ENCODE assay signal across 12 cellular contexts in the genomic region with DNA sequence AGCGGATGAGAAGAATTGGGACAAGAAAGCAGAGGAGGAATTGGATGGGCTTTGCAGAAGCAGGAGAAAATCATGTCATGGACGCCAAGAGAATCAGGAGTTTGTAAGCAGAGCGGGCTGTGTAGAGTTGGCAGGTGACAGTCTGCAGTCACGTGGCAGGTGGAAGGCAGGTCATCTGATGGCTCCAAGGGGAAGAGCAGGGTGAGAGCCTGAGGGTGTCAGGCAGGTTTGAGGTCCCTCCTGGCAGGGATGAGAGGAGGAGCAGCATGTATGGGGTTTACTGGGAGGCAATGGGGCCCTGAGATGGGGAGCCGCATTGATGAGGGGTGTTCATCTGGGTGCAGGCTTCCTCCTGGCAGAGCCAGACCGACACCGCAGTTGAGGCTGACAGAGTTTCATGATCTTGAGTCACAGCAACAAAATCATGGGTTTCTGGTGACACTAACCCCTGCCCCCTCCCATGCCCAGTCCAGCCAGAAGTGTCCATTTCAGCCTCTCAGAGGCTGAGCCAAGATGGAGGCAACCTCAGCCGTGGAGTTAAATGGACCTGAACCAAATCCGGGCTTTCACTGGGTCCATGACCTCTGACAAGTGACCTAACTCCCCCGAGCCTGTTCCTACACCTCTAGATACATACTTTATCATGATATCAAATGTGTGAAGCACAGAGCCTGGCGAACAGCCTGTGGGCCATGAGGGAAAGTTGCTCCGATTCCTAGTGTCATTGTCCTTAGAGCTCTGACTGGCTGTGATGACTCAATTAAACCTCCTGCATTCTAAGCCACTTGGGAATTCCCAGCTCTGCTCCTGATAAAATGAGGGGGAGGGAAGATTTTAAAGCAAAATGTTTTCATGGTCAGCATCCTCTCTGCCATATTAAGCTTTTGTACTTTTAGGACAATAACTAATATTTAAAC. TPM values are rescaled to one million over a fixed set of nuclear protein-coding genes. Genes with fewer than 3 reads are reported as not detected.
DNase-seq lines count a peak whose midpoint lies in the region; ATAC-seq and TF ChIP-seq lines count a peak whose summit lies in the region.
"Had no signal": no experiment of that assay in that cellular context is flagged by ENCODE, and none has a peak within 500 bp of the region (broad histone marks: within the 10 kb centered on the region; RNA-seq: fewer than 3 reads in every experiment).

No MANE protein-coding gene starts in this region.

- POLR2A ChIA-PET in Panc1 (lab: Charles Lee), result no interaction called here

- H3K4me1 ChIP-seq in ACC112 (ENCODE audit: control insufficient read depth, insufficient read depth, low read length, unreplicated experiment) (peaks cover 61% of the 10 kb centered on the region), Panc1 (ENCODE audit: control insufficient read depth, insufficient read depth, low read length) (no peaks in the 10 kb centered on the region)
- H3K4me1 ChIP-seq: psoas muscle had no signal

- H2AFZ ChIP-seq in ACC112 (ENCODE audit: low read length, unreplicated experiment), result no peak overlapping the region

- H3K27me3 ChIP-seq in ACC112 (ENCODE audit: insufficient read depth, low read length), result no peaks in the 10 kb centered on the region
- H3K27me3 ChIP-seq in Panc1 (ENCODE audit: control insufficient read depth, insufficient read depth, low read length), result no peaks in the 10 kb centered on the region

- H3K27ac ChIP-seq in ACC112 (ENCODE audit: low read depth, low read length), result peak overlapping the region; percentile 99
- H3K27ac ChIP-seq in Panc1 (ENCODE audit: low read length), result no peak overlapping the region
- H3K27ac ChIP-seq: psoas muscle had no signal

- intact Hi-C loops in Panc1 (cut with micrococcal nuclease; ENCODE audit: unreplicated experiment), result no loop called here

- H3K4me3 ChIP-seq in ACC112 (ENCODE audit: low read depth, low read length), result peak overlapping the region; percentile 45
- no peak overlapping the region for H3K4me3 ChIP-seq in Panc1 (ENCODE audit: low read depth in 2 of 2, low read length in 2 of 2)
- no peak overlapping the region for H3K4me3 ChIP-seq in epithelial cell of proximal tubule (ENCODE audit: low read depth, low read length)
- H3K4me3 ChIP-seq: psoas muscle had no signal

- peaks cover 39% of the 10 kb centered on the region for H3K36me3 ChIP-seq in ACC112 (ENCODE audit: insufficient read depth, low read length)
- H3K36me3 ChIP-seq in Panc1 (ENCODE audit: control insufficient read depth, insufficient read depth, low read length), result no peaks in the 10 kb centered on the region; the same call in 1 of the 2 replicates

- in situ Hi-C loops in Panc1 (cut with HindIII; ENCODE audit: low pct_unique_long_range_greater_than_20kb, low sequenced_read_pairs), result no loop called here

- peak; percentile 79 for ATAC-seq in Panc1
- ATAC-seq: psoas muscle had no signal

- H3K9me3 ChIP-seq in Panc1 (ENCODE audit: control insufficient read depth, insufficient read depth, low read depth, low read length), result no peaks in the 10 kb centered on the region
- H3K9me3 ChIP-seq: psoas muscle had no signal

- no TSS peak for BruUV-seq in Panc1 (replicated peaks; lab: Mats Ljungman, UMichigan)

- H3K79me2 ChIP-seq in ACC112 (ENCODE audit: control insufficient read depth, insufficient read depth, low read length, unreplicated experiment), result no peaks in the 10 kb centered on the region

- TF ChIP-seq CTCF in Panc1 (IDR thresholded peaks at IDR 0.05) (no peak), epithelial cell of proximal tubule (conservative IDR thresholded peaks at IDR 0.05; ENCODE audit: low read depth, low read length) (no peak)

- CTCF ChIA-PET in Panc1 (lab: Charles Lee), result interaction anchor here (0.6 kb wide), 1 partner anchor 541 kb away, joined by 5 read pairs; no protein-coding TSS in a partner anchor

- DNase-seq in Panc1 (ENCODE audit: low read depth, low spot score) (no peak), epithelial cell of proximal tubule (ENCODE audit: low read depth) (peak; percentile 69), mesenteric fat pad (ENCODE audit: low spot score) (peak; percentile 45), T-helper 9 cell (no peak), nucleus accumbens (lab: John Stamatoyannopoulos, UW) (no peak), NCI-H1105 treated with DMSO at 0.1 percent for 48 hours (lab: John Stamatoyannopoulos, UW) (no peak), T1000 (lab: John Stamatoyannopoulos, UW) (no peak)
- DNase-seq: activated CD4-positive, alpha-beta T cell treated with anti-CD3 and anti-CD28 coated beads, Interleukin-2, amount 50 U/mL, for 48 hours; activated naive CD8-positive, alpha-beta T cell treated with anti-CD3 and anti-CD28 coated beads for 36 hours; AML-193; psoas muscle had no signal

RNA-seq across cellular contexts. Expression of a gene that starts 36.1 kb away (rescaled TPM):
- total RNA-seq in Panc1 (2021; ENCODE audit: unreplicated experiment) (12.1 TPM), epithelial cell of proximal tubule (9.7 and 13.5 TPM in 2 replicates), mesenteric fat pad (16.6 TPM)
- polyA plus RNA-seq in Panc1 (2012; ENCODE audit: insufficient read length), result 9.1 TPM

RNA-seq across cellular contexts. Expression of a gene that starts 38.7 kb away (rescaled TPM):
- total RNA-seq in Panc1 (2021; ENCODE audit: unreplicated experiment) (not detected), epithelial cell of proximal tubule (4.8 and 9.3 TPM in 2 replicates), mesenteric fat pad (4.0 TPM)
- not detected for polyA plus RNA-seq in Panc1 (2012; ENCODE audit: insufficient read length)

Comparison
In these comparisons a context has a peak if more than half of its experiments do, and no peak if none do; other contexts are left out.
1. DNase-seq: peak in epithelial cell of proximal tubule (single experiment) and mesenteric fat pad (single experiment); none in Panc1 (single experiment), T-helper 9 cell (single experiment), nucleus accumbens (0 of 56), NCI-H1105 treated with DMSO at 0.1 percent for 48 hours (single experiment) and T1000 (single experiment).